Comparison of ENCODE assay signal across 8 cellular contexts in genomic region chr19:18919895-18920204, GRCh38. TPM values are rescaled to one million over a fixed set of nuclear protein-coding genes. Genes with fewer than 3 reads are reported as not detected.
DNase-seq lines count a peak whose midpoint lies in the region; ATAC-seq and TF ChIP-seq lines count a peak whose summit lies in the region.

No MANE protein-coding gene starts in this region.

- TF ChIP-seq CTCF in BJ (IDR thresholded peaks at IDR 0.05; ENCODE audit: insufficient read depth, low read depth, low read length) (no peak), KMS-11 (conservative IDR thresholded peaks at IDR 0.05; ENCODE audit: low read depth, low read length) (no peak), natural killer cell (IDR thresholded peaks at IDR 0.05) (no peak)

- ATAC-seq in natural killer cell = no peak
- no peak for ATAC-seq in activated CD4-positive, CD25-positive, alpha-beta regulatory T cell treated with anti-CD3 and anti-CD28 coated beads, Interleukin-2, amount 50 U/mL, for 24 hours

- H4K20me1 ChIP-seq in KMS-11 (ENCODE audit: insufficient read depth) = no peaks in the 10 kb centered on the region

- peaks cover 63% of the 10 kb centered on the region for H3K79me2 ChIP-seq in KMS-11 (ENCODE audit: insufficient read depth, low read depth)

- H3K36me3 ChIP-seq in BJ (ENCODE audit: control insufficient read depth, insufficient read depth, low read length) (peaks cover 26% of the 10 kb centered on the region), KMS-11 (ENCODE audit: insufficient read depth) (peaks cover 3% of the 10 kb centered on the region; the same call in 1 of the 2 replicates)

- POLR2A ChIA-PET in BJ (lab: Charles Lee) = no interaction called here

- H3K9me3 Mint-ChIP-seq in dendritic cell treated with granulocyte-macrophage colony-stimulating factor and Interleukin-4, amounts not matched to agents 40 ng/mL and 50 ng/mL, for 4 days = no peaks in the 10 kb centered on the region
- no peaks in the 10 kb centered on the region for H3K9me3 Mint-ChIP-seq in natural killer cell

- H3K4me1 ChIP-seq in KMS-11 (ENCODE audit: low read depth, poor library complexity, severe bottlenecking) = peaks cover 28% of the 10 kb centered on the region

- H3K27me3 ChIP-seq in BJ (ENCODE audit: control insufficient read depth, insufficient read depth, low read length) = no peaks in the 10 kb centered on the region
- H3K27me3 ChIP-seq in KMS-11 (ENCODE audit: insufficient read depth, low read depth) = no peaks in the 10 kb centered on the region

- H3K9ac ChIP-seq in KMS-11 = peak overlapping the region; percentile 68

- peak overlapping the region; percentile 86 for H3K4me3 Mint-ChIP-seq in dendritic cell treated with granulocyte-macrophage colony-stimulating factor and Interleukin-4, amounts not matched to agents 40 ng/mL and 50 ng/mL, for 4 days
- H3K4me3 Mint-ChIP-seq in natural killer cell = peak overlapping the region; percentile 97

- CTCF ChIA-PET in BJ (lab: Yijun Ruan, JAX) = interaction anchor here (1.0 to 1.8 kb wide), 2 partner anchors 9 to 67 kb away, joined by 3 to 11 read pairs; no protein-coding TSS in a partner anchor

- intact Hi-C loops in dendritic cell treated with granulocyte-macrophage colony-stimulating factor and Interleukin-4, amounts not matched to agents 40 ng/mL and 50 ng/mL, for 4 days (cut with micrococcal nuclease) = loop anchor here (1.0 to 5.0 kb wide), 3 partner anchors 12 to 67 kb away; no protein-coding TSS in a partner anchor
- intact Hi-C loops in natural killer cell (cut with micrococcal nuclease) = loop anchor here (1.0 to 2.0 kb wide), 3 partner anchors 113 to 331 kb away; partner anchors contain the start of genes ARMC6, REX1BD, SLC25A42 and SUGP2

- DNase-seq in BJ (ENCODE audit: low read depth) (no peak), natural killer cell (no peak), NCI-H1694 (lab: John Stamatoyannopoulos, UW) (no peak), NCI-H524 (lab: John Stamatoyannopoulos, UW) (no peak)
- no peak for DNase-seq in stimulated activated CD4-positive, alpha-beta T cell treated with anti-CD3 and anti-CD28 coated beads, Interleukin-4, amount 100 ng/mL, for 24 hours

- H3K27ac ChIP-seq in KMS-11 = peak overlapping the region; percentile 38; the same call in 1 of the 2 replicates

- peaks cover 90% of the 10 kb centered on the region for H3K36me3 Mint-ChIP-seq in dendritic cell treated with granulocyte-macrophage colony-stimulating factor and Interleukin-4, amounts not matched to agents 40 ng/mL and 50 ng/mL, for 4 days (ENCODE audit: low read depth)
- no peaks in the 10 kb centered on the region for H3K36me3 Mint-ChIP-seq in natural killer cell

- H3K27ac Mint-ChIP-seq in dendritic cell treated with granulocyte-macrophage colony-stimulating factor and Interleukin-4, amounts not matched to agents 40 ng/mL and 50 ng/mL, for 4 days = peak overlapping the region; percentile 96
- peak overlapping the region; percentile 90 to 95 for H3K27ac Mint-ChIP-seq in natural killer cell

- H3K4me3 ChIP-seq in BJ (ENCODE audit: low read depth, low read length) (peak overlapping the region; percentile 99), KMS-11 (IDR thresholded peaks at IDR 0.05; ENCODE audit: insufficient read depth, low read depth, low read length) (no peak overlapping the region)

- peaks cover 46% of the 10 kb centered on the region for H3K4me1 Mint-ChIP-seq in dendritic cell treated with granulocyte-macrophage colony-stimulating factor and Interleukin-4, amounts not matched to agents 40 ng/mL and 50 ng/mL, for 4 days (ENCODE audit: low read depth)
- H3K4me1 Mint-ChIP-seq in natural killer cell = peaks cover 31 to 39% of the 10 kb centered on the region in 2 donors

- peak overlapping the region; percentile 24; the same call in 1 of the 2 replicates for H2AFZ ChIP-seq in KMS-11 (ENCODE audit: low read depth)

- H3K4me2 ChIP-seq in KMS-11 = peak overlapping the region; percentile 65

- no peaks in the 10 kb centered on the region for H3K27me3 Mint-ChIP-seq in dendritic cell treated with granulocyte-macrophage colony-stimulating factor and Interleukin-4, amounts not matched to agents 40 ng/mL and 50 ng/mL, for 4 days
- no peaks in the 10 kb centered on the region for H3K27me3 Mint-ChIP-seq in natural killer cell (ENCODE audit: low read depth in 2 of 2)

RNA-seq across cellular contexts. Expression of gene DDX49, which starts 0.3 kb away (rescaled TPM):
- 45.0 and 70.0 TPM in 2 replicates for polyA plus RNA-seq in BJ (2011; rRNA removed)
- 28.9 and 72.6 TPM in 2 replicates for polyA minus RNA-seq in BJ (2011; rRNA and poly(A)+ RNA removed)
- 10 to 100 TPM; 59.3 to 66.9 (median 62.9) TPM for total RNA-seq in natural killer cell

RNA-seq across cellular contexts. Expression of gene COPE, which starts 0.7 kb away (rescaled TPM):
- 161 and 309 TPM in 2 replicates for polyA plus RNA-seq in BJ (2011; rRNA removed)
- polyA minus RNA-seq in BJ (2011; rRNA and poly(A)+ RNA removed) = 159 and 265 TPM in 2 replicates
- 100 to 1,000 TPM; 204 to 228 (median 218) TPM for total RNA-seq in natural killer cell

RNA-seq across cellular contexts. Expression of gene HOMER3, which starts 21.2 kb away (rescaled TPM):
- polyA plus RNA-seq in BJ (2011; rRNA removed) = 44.7 and 55.3 TPM in 2 replicates
- 46.1 and 55.1 TPM in 2 replicates for polyA minus RNA-seq in BJ (2011; rRNA and poly(A)+ RNA removed)
- total RNA-seq in natural killer cell = 1 to 10 TPM in 1 of 3 donors, under 1 TPM in 1, not detected in 1; 0.19 to 4.8 TPM

RNA-seq across cellular contexts. Expression of gene CERS1, which starts 23.9 kb away (rescaled TPM):
- polyA plus RNA-seq in BJ (2011; rRNA removed) = 0.39 and 0.83 TPM in 2 replicates
- polyA minus RNA-seq in BJ (2011; rRNA and poly(A)+ RNA removed) = 0.57 and 0.82 TPM in 2 replicates
- total RNA-seq in natural killer cell = not detected
